6 cellular contexts compared by ENCODE assay signal in genomic region chr12:27680638-27681037, GRCh38. TPM values are rescaled to one million over a fixed set of nuclear protein-coding genes. Genes with fewer than 3 reads are reported as not detected.
"Had no signal": no experiment of that assay in that cellular context is flagged by ENCODE, and none has a peak within 500 bp of the region (broad histone marks: within the 10 kb centered on the region; RNA-seq: fewer than 3 reads in every experiment).

No MANE protein-coding gene starts in this region.

- DNase-seq: H9, HCEC 1CT had no signal

- FAIRE-seq: H1, HepG2 had no signal

- ATAC-seq: GM23338, HepG2 had no signal

- H3K4me3 ChIP-seq: GM23338 had no signal

RNA-seq across cellular contexts. Expression of gene REP15, which starts 15.6 kb away (rescaled TPM):
- polyA plus RNA-seq: IgD-negative memory B cell had no signal
